9 cellular contexts compared by ENCODE assay signal in the genomic region with DNA sequence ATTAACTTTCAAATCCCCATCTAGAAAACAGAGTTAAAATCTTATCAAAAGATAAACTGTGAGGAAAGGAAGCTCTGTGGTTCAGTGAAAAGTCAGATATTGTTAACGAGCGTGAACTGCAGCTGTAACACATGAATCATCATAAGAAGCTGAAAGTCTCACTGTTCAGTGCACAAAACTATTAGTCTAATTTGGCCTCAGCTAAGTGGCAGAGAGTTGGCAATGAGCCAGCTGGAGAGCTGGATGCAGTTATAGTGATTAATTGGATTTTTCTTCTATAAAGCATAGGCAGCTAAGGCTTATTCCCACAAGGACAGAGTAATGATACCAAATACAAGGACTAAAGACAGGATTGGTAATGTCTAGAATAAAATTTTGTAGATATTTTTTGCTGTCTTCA.
DNase-seq lines count a peak whose midpoint lies in the region; ATAC-seq lines count a peak whose summit lies in the region.
"Had no signal": no experiment of that assay in that cellular context is flagged by ENCODE, and none has a peak within 500 bp of the region (broad histone marks: within the 10 kb centered on the region; RNA-seq: fewer than 3 reads in every experiment).

No MANE protein-coding gene starts in this region.

- H3K4me3 Mint-ChIP-seq in naive thymus-derived CD8-positive, alpha-beta T cell: no peak overlapping the region
- H3K4me3 Mint-ChIP-seq: B cell had no signal

- H3K36me3 Mint-ChIP-seq in activated naive CD4-positive, alpha-beta T cell treated with anti-CD3 and anti-CD28 coated beads, Interleukin-2, amount 50 U/mL, for 72 hours: no peaks in the 10 kb centered on the region
- H3K36me3 Mint-ChIP-seq in naive thymus-derived CD8-positive, alpha-beta T cell: no peaks in the 10 kb centered on the region

- DNase-seq in A172 (ENCODE audit: low spot score) (peak; percentile 97), M059J (ENCODE audit: low read depth) (peak; percentile 85), SHP77 (lab: John Stamatoyannopoulos, UW) (peak; percentile 74 to 81), globus pallidus (ENCODE audit: low spot score) (peak; percentile 63), GF-D8 (lab: John Stamatoyannopoulos, UW) (no peak)
- no peak for DNase-seq in activated naive CD4-positive, alpha-beta T cell treated with anti-CD3 and anti-CD28 coated beads, Interleukin-2, amount 50 U/mL, for 72 hours (ENCODE audit: low spot score in 2 of 2)
- no peak for DNase-seq in naive thymus-derived CD8-positive, alpha-beta T cell

- H3K27me3 Mint-ChIP-seq in naive thymus-derived CD8-positive, alpha-beta T cell: peaks cover 0 to 4% (median 0%) of the 10 kb centered on the region in 5 donors
- H3K27me3 Mint-ChIP-seq: B cell had no signal

- ATAC-seq in activated naive CD4-positive, alpha-beta T cell treated with anti-CD3 and anti-CD28 coated beads, Interleukin-2, amount 50 U/mL, for 72 hours: no peak
- ATAC-seq in naive thymus-derived CD8-positive, alpha-beta T cell: no peak
- no peak for ATAC-seq in GM19324 (IDR thresholded peaks at IDR 0.05; ENCODE audit: low FRiP score, unreplicated experiment)

- peaks cover 4 to 8% of the 10 kb centered on the region in 2 donors for H3K9me3 Mint-ChIP-seq in activated naive CD4-positive, alpha-beta T cell treated with anti-CD3 and anti-CD28 coated beads, Interleukin-2, amount 50 U/mL, for 72 hours
- peaks cover 0 to 7% (median 0%) of the 10 kb centered on the region in 9 donors for H3K9me3 Mint-ChIP-seq in naive thymus-derived CD8-positive, alpha-beta T cell

- POLR2A ChIA-PET in naive thymus-derived CD8-positive, alpha-beta T cell (lab: Charles Lee): no interaction called here

- no peak overlapping the region for H3K27ac Mint-ChIP-seq in activated naive CD4-positive, alpha-beta T cell treated with anti-CD3 and anti-CD28 coated beads, Interleukin-2, amount 50 U/mL, for 72 hours
- H3K27ac Mint-ChIP-seq in naive thymus-derived CD8-positive, alpha-beta T cell: no peak overlapping the region
- H3K27ac Mint-ChIP-seq: B cell had no signal

- no peaks in the 10 kb centered on the region for H3K4me1 Mint-ChIP-seq in naive thymus-derived CD8-positive, alpha-beta T cell
- H3K4me1 Mint-ChIP-seq: B cell had no signal

Comparison
In these comparisons a context has a peak if more than half of its experiments do, and no peak if none do; other contexts are left out.
1. DNase-seq: peak in A172 (single experiment), M059J (single experiment), SHP77 (2 of 2) and globus pallidus (single experiment); none in activated naive CD4-positive, alpha-beta T cell treated with anti-CD3 and anti-CD28 coated beads, Interleukin-2, amount 50 U/mL, for 72 hours (0 of 2), naive thymus-derived CD8-positive, alpha-beta T cell (0 of 10) and GF-D8 (single experiment).